8 cellular contexts compared by ENCODE assay signal in the genomic region with DNA sequence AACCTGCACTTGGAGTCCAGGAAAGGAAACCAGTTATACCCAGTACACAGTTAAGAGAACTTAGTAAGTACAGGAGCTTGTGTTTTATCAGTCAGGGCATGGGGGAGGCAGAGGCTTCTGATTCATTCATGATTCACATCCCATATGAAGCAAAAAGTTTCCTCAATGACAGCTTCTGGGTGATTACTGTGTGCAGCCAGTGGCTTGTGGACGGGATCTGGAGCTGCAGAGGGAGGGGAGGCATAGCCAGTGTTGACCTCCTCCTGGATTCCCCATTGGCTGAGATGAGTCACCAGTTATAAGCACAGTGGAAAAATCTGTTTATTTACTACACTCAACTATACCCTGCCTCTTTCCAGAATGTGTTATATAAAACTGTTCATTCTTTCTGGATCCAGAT. TPM values are rescaled to one million over a fixed set of nuclear protein-coding genes. Genes with fewer than 3 reads are reported as not detected.
DNase-seq lines count a peak whose midpoint lies in the region; ATAC-seq, FAIRE-seq and TF ChIP-seq lines count a peak whose summit lies in the region.

No MANE protein-coding gene starts in this region.

- TF ChIP-seq CTCF in astrocyte (IDR thresholded peaks at IDR 0.05; ENCODE audit: insufficient read depth, low read depth, low read length) (no peak), osteoblast (IDR thresholded peaks at IDR 0.05; ENCODE audit: extremely low read depth, low read depth, low read length) (no peak), glutamatergic neuron (IDR thresholded peaks at IDR 0.05; ENCODE audit: partially characterized antibody, unreplicated experiment) (no peak)

- H3K9me3 ChIP-seq in MG63 (no peaks in the 10 kb centered on the region), astrocyte (ENCODE audit: insufficient read depth, low read depth, low read length) (no peaks in the 10 kb centered on the region), osteoblast (ENCODE audit: low read depth, low read length) (no peaks in the 10 kb centered on the region)

- H3K4me2 ChIP-seq in astrocyte (ENCODE audit: low read length) (peak overlapping the region; percentile 56), osteoblast (ENCODE audit: insufficient read depth, low read length) (peak overlapping the region; percentile 28)

- H3K27me3 ChIP-seq in MG63 (no peaks in the 10 kb centered on the region), astrocyte (ENCODE audit: insufficient read depth, low read length) (no peaks in the 10 kb centered on the region), osteoblast (ENCODE audit: insufficient read depth, low read length) (no peaks in the 10 kb centered on the region)

- H3K79me2 ChIP-seq in astrocyte (ENCODE audit: insufficient read depth, low read length) (no peaks in the 10 kb centered on the region), osteoblast (ENCODE audit: insufficient read depth, low read length) (no peaks in the 10 kb centered on the region)

- H2AFZ ChIP-seq in astrocyte (ENCODE audit: low read depth, low read length), result no peak overlapping the region
- H2AFZ ChIP-seq in osteoblast (ENCODE audit: low read length), result no peak overlapping the region

- H3K4me3 Mint-ChIP-seq in astrocyte (ENCODE audit: unreplicated experiment) (no peak overlapping the region), glutamatergic neuron (ENCODE audit: unreplicated experiment) (no peak overlapping the region)

- H3K4me3 ChIP-seq in MG63, result no peak overlapping the region
- no peak overlapping the region for H3K4me3 ChIP-seq in astrocyte (ENCODE audit: insufficient read depth, low read depth, low read length)
- H3K4me3 ChIP-seq in osteoblast (ENCODE audit: insufficient read depth, low read length), result no peak overlapping the region

- peak; percentile 81 for FAIRE-seq in astrocyte (lab: Jason Lieb, UNC)

- H3K27ac ChIP-seq in astrocyte (ENCODE audit: low read depth, low read length) (peak overlapping the region; percentile 68), osteoblast (ENCODE audit: low read depth, low read length) (peak overlapping the region; percentile 48)

- DNase-seq in Ammon's horn (ENCODE audit: low spot score) (peak; percentile 5), MG63 (peak; percentile 96), astrocyte (ENCODE audit: low read depth) (peak; percentile 98), osteoblast (ENCODE audit: insufficient read length, low spot score, missing footprints) (peak; percentile 91), glutamatergic neuron (no peak)

- ATAC-seq in GM21786 (IDR thresholded peaks at IDR 0.05; ENCODE audit: unreplicated experiment) (no peak), HG02970 (IDR thresholded peaks at IDR 0.05; ENCODE audit: low FRiP score, unreplicated experiment) (no peak), HG02885 (IDR thresholded peaks at IDR 0.05; ENCODE audit: poor library complexity, unreplicated experiment) (no peak)

- no peaks in the 10 kb centered on the region for H3K36me3 Mint-ChIP-seq in astrocyte (ENCODE audit: low read depth, unreplicated experiment)
- no peaks in the 10 kb centered on the region for H3K36me3 Mint-ChIP-seq in glutamatergic neuron (ENCODE audit: unreplicated experiment)

- H3K27ac Mint-ChIP-seq in astrocyte (ENCODE audit: unreplicated experiment) (peak overlapping the region; percentile 77), glutamatergic neuron (ENCODE audit: unreplicated experiment) (no peak overlapping the region)

- H3K4me1 Mint-ChIP-seq in astrocyte (ENCODE audit: low read depth, unreplicated experiment), result peaks cover 12% of the 10 kb centered on the region
- H3K4me1 Mint-ChIP-seq in glutamatergic neuron (ENCODE audit: low read depth, unreplicated experiment), result no peaks in the 10 kb centered on the region

- H3K36me3 ChIP-seq in MG63 (no peaks in the 10 kb centered on the region), astrocyte (ENCODE audit: insufficient read depth, low read length) (no peaks in the 10 kb centered on the region), osteoblast (ENCODE audit: insufficient read depth, low read length) (no peaks in the 10 kb centered on the region)

- H3K9me3 Mint-ChIP-seq in astrocyte (ENCODE audit: unreplicated experiment), result no peaks in the 10 kb centered on the region
- H3K9me3 Mint-ChIP-seq in glutamatergic neuron (ENCODE audit: unreplicated experiment), result no peaks in the 10 kb centered on the region

- no peak overlapping the region for H3K9ac ChIP-seq in astrocyte (ENCODE audit: low read length)

- H3K27me3 Mint-ChIP-seq in astrocyte (ENCODE audit: low read depth, unreplicated experiment) (no peaks in the 10 kb centered on the region), glutamatergic neuron (ENCODE audit: unreplicated experiment) (peaks cover 2% of the 10 kb centered on the region)

- H4K20me1 ChIP-seq in astrocyte (ENCODE audit: insufficient read depth, low read length) (no peaks in the 10 kb centered on the region), osteoblast (ENCODE audit: insufficient read depth, low read length) (no peaks in the 10 kb centered on the region)

- H3K4me1 ChIP-seq in astrocyte (ENCODE audit: insufficient read depth, low read length) (peaks cover 16% of the 10 kb centered on the region), osteoblast (ENCODE audit: insufficient read depth, low read length) (peaks cover 9% of the 10 kb centered on the region)

RNA-seq across cellular contexts. Expression of a gene that starts 17.7 kb away (rescaled TPM):
- total RNA-seq in MG63 (2014; rRNA removed; shearing (Covaris generic); ENCODE audit: low replicate concordance), result 0.63 TPM in 1 of 2 replicates, not detected in the other
- total RNA-seq in astrocyte (4.7 and 5.7 TPM in 2 replicates), osteoblast (0.36 TPM in 1 of 2 replicates, not detected in the other), glutamatergic neuron (ENCODE audit: unreplicated experiment) (not detected)
